ENCODE assay signal across 23 cellular contexts in genomic region chr3:165855581-165855980, GRCh38. TPM values are rescaled to one million over a fixed set of nuclear protein-coding genes. Genes with fewer than 3 reads are reported as not detected.
DNase-seq lines count a peak whose midpoint lies in the region; ATAC-seq, FAIRE-seq and TF ChIP-seq lines count a peak whose summit lies in the region.
"Had no signal": no experiment of that assay in that cellular context is flagged by ENCODE, and none has a peak within 500 bp of the region (broad histone marks: within the 10 kb centered on the region; RNA-seq: fewer than 3 reads in every experiment).

No MANE protein-coding gene starts in this region.

- H3K9me3 Mint-ChIP-seq in astrocyte (ENCODE audit: unreplicated experiment): no peaks in the 10 kb centered on the region
- H3K9me3 Mint-ChIP-seq: activated naive CD8-positive, alpha-beta T cell treated with anti-CD3 and anti-CD28 coated beads for 36 hours; neural crest cell had no signal

- no peaks in the 10 kb centered on the region for H3K4me1 Mint-ChIP-seq in astrocyte (ENCODE audit: low read depth, unreplicated experiment)
- H3K4me1 Mint-ChIP-seq: activated naive CD8-positive, alpha-beta T cell treated with anti-CD3 and anti-CD28 coated beads for 36 hours had no signal

- intact Hi-C loops in psoas muscle (cut with DNase I): loop anchor here in 1 of 2 donors (10.0 kb wide), 1 partner anchor 1499 kb away; no protein-coding TSS in a partner anchor

- ATAC-seq in psoas muscle: no peak
- ATAC-seq: left cardiac atrium, SK-N-SH treated with all-trans-retinoic acid at 6 μM for 48 hours, upper lobe of right lung had no signal

- no peak overlapping the region for H3K27ac Mint-ChIP-seq in astrocyte (ENCODE audit: unreplicated experiment)
- H3K27ac Mint-ChIP-seq: activated naive CD8-positive, alpha-beta T cell treated with anti-CD3 and anti-CD28 coated beads for 36 hours; progenitor cell of endocrine pancreas had no signal

- H2AFZ ChIP-seq in astrocyte (ENCODE audit: low read depth, low read length): no peak overlapping the region
- H2AFZ ChIP-seq: PC-9 had no signal

- H3K4me1 ChIP-seq in astrocyte (ENCODE audit: insufficient read depth, low read length): no peaks in the 10 kb centered on the region
- no peaks in the 10 kb centered on the region for H3K4me1 ChIP-seq in psoas muscle
- H3K4me1 ChIP-seq: spleen, upper lobe of right lung had no signal

- no peak overlapping the region for H3K27ac ChIP-seq in astrocyte (ENCODE audit: low read depth, low read length)
- no peak overlapping the region for H3K27ac ChIP-seq in psoas muscle
- H3K27ac ChIP-seq: cardiac muscle cell, PC-9, spleen, upper lobe of right lung had no signal

- no peak overlapping the region for H3K4me2 ChIP-seq in astrocyte (ENCODE audit: low read length)
- H3K4me2 ChIP-seq: PC-9 had no signal

- H4K20me1 ChIP-seq in astrocyte (ENCODE audit: insufficient read depth, low read length): no peaks in the 10 kb centered on the region

- no peaks in the 10 kb centered on the region for H3K9me3 ChIP-seq in astrocyte (ENCODE audit: insufficient read depth, low read depth, low read length)
- no peaks in the 10 kb centered on the region for H3K9me3 ChIP-seq in psoas muscle
- H3K9me3 ChIP-seq: spleen, upper lobe of right lung had no signal

- no peak overlapping the region for H3K4me3 Mint-ChIP-seq in astrocyte (ENCODE audit: unreplicated experiment)
- H3K4me3 Mint-ChIP-seq: activated naive CD8-positive, alpha-beta T cell treated with anti-CD3 and anti-CD28 coated beads for 36 hours; neural crest cell had no signal

- no peak for TF ChIP-seq CTCF in astrocyte (IDR thresholded peaks at IDR 0.05; ENCODE audit: insufficient read depth, low read depth, low read length)
- TF ChIP-seq CTCF in retinal pigment epithelial cell (conservative IDR thresholded peaks at IDR 0.05; ENCODE audit: low read depth, low read length): no peak
- TF ChIP-seq CTCF in D721Med (IDR thresholded peaks at IDR 0.05; ENCODE audit: insufficient read depth, missing control alignments): no peak
- TF ChIP-seq CTCF in psoas muscle (IDR thresholded peaks at IDR 0.05): no peak

- H3K9ac ChIP-seq in astrocyte (ENCODE audit: low read length): no peak overlapping the region

- peak; percentile 16 for DNase-seq in NCI-H1694 (lab: John Stamatoyannopoulos, UW)
- DNase-seq in astrocyte (ENCODE audit: low read depth): peak; percentile 40
- DNase-seq in fibroblast of gingiva (ENCODE audit: low read depth): peak; percentile 45
- DNase-seq in retinal pigment epithelial cell (ENCODE audit: low read depth): peak; percentile 71
- DNase-seq in D721Med (ENCODE audit: insufficient read length, low spot score): no peak
- no peak for DNase-seq in NCI-H1436 treated with DMSO at 0.1 percent for 48 hours (lab: John Stamatoyannopoulos, UW)
- no peak for DNase-seq in psoas muscle
- DNase-seq: activated CD4-positive, CD25-positive, alpha-beta regulatory T cell treated with anti-CD3 and anti-CD28 coated beads, Interleukin-2, amount 50 U/mL, for 72 hours; activated naive CD8-positive, alpha-beta T cell treated with anti-CD3 and anti-CD28 coated beads for 36 hours; AML-193; effector CD4-positive, alpha-beta T cell; GOT3; left cardiac atrium; NCI-H2171 treated with DMSO at 0.1 percent for 48 hours; NCI-H82; spleen; upper lobe of right lung had no signal

- no peaks in the 10 kb centered on the region for H3K36me3 ChIP-seq in astrocyte (ENCODE audit: insufficient read depth, low read length)
- no peaks in the 10 kb centered on the region for H3K36me3 ChIP-seq in psoas muscle (ENCODE audit: insufficient read depth in 1 of 2, low read depth in 1 of 2)
- H3K36me3 ChIP-seq: cardiac muscle cell, spleen, upper lobe of right lung had no signal

- FAIRE-seq in astrocyte (lab: Jason Lieb, UNC) (no peak), D721Med (lab: Jason Lieb, UNC) (no peak)

- no peaks in the 10 kb centered on the region for H3K79me2 ChIP-seq in astrocyte (ENCODE audit: insufficient read depth, low read length)

- no peaks in the 10 kb centered on the region for H3K27me3 Mint-ChIP-seq in astrocyte (ENCODE audit: low read depth, unreplicated experiment)
- H3K27me3 Mint-ChIP-seq: activated naive CD8-positive, alpha-beta T cell treated with anti-CD3 and anti-CD28 coated beads for 36 hours; progenitor cell of endocrine pancreas had no signal

- H3K4me3 ChIP-seq in astrocyte (ENCODE audit: insufficient read depth, low read depth, low read length) (no peak overlapping the region), retinal pigment epithelial cell (ENCODE audit: low read length) (no peak overlapping the region), psoas muscle (no peak overlapping the region)
- H3K4me3 ChIP-seq: cardiac muscle cell, PC-9, spleen, upper lobe of right lung had no signal

- no peaks in the 10 kb centered on the region for H3K36me3 Mint-ChIP-seq in astrocyte (ENCODE audit: low read depth, unreplicated experiment)
- H3K36me3 Mint-ChIP-seq: activated naive CD8-positive, alpha-beta T cell treated with anti-CD3 and anti-CD28 coated beads for 36 hours had no signal

- H3K27me3 ChIP-seq in astrocyte (ENCODE audit: insufficient read depth, low read length) (no peaks in the 10 kb centered on the region), psoas muscle (ENCODE audit: insufficient read depth in 3 of 3, low read length in 2 of 3) (no peaks in the 10 kb centered on the region)
- H3K27me3 ChIP-seq: cardiac muscle cell, spleen, upper lobe of right lung had no signal

RNA-seq across cellular contexts. Expression of gene BCHE, which starts 18.4 kb away (rescaled TPM):
- total RNA-seq in astrocyte (9.2 and 10.6 TPM in 2 replicates), psoas muscle (1 to 10 TPM in 3 of 4 donors, under 1 TPM in 1; 0.87 to 1.9 (median 1.2) TPM)
- polyA plus RNA-seq in psoas muscle: 1 to 10 TPM in 2 of 3 donors, under 1 TPM in 1; 0.70 to 2.5 (median 1.0) TPM
- total RNA-seq: activated CD8-positive, alpha-beta memory T cell treated with anti-CD3 and anti-CD28 coated beads for 36 hours; activated naive CD8-positive, alpha-beta T cell treated with anti-CD3 and anti-CD28 coated beads for 36 hours; PC-9 had no signal

Comparison
In these comparisons a context has a peak if more than half of its experiments do, and no peak if none do; other contexts are left out.
1. DNase-seq: peak in NCI-H1694 (single experiment), astrocyte (single experiment), fibroblast of gingiva (single experiment) and retinal pigment epithelial cell (single experiment); none in D721Med (single experiment), NCI-H1436 treated with DMSO at 0.1 percent for 48 hours (single experiment) and psoas muscle (0 of 2).